ENCODE assay signal across 2 cellular contexts in the genomic region with DNA sequence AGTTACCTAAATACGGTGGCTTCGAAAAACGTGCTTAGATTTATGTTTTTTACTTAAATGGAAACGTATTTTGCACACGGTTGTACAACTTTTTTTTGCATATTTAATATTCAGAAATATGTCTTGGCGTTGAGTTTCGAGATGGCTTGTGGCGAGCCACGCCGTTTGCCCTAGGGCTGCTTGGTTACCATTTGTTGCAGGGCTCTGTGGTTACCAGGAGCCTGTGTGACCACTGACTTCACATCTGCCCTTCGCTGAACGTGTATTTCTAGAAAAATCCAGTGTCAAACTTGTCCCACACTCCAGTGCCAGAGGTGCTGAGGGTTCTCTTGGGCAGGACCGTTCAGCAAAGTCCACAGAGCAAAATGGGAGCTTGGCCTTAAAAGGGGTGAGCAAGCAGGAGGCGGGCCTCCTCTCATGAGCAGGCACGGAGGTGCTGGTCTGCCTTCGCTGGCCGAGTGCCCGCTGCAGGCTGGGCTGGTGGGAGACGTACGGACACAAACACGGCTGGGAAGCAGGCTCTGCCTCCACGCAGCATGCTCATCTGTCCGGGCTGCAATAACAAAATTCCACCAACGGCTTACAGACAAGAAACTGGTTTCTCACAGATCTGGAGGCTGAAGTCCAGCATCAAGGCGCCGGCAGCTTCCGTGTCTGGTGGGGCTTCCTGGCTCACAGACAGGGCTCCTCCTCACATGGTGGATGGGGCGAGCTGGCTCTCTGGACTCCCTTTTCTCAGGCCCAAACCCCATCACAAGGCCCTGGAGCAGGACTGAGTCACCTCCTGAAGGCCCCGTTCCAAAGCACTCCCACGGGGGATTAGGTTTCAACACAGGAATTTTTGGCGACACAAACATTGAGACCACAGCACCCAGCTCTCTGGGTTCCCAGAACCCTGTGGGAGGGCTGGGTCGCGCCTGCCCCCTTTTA.
A peak's percentile ranks its signal among the peaks of the same experiment; 100 is the strongest.
TF ChIP-seq lines count a peak whose summit lies in the region.

No MANE protein-coding gene starts in this region.

TF ChIP-seq in HepG2, 621 proteins besides CTCF, POLR2A, EP300 and RAD21 (continues in another document):
- TF ChIP-seq KLF13 (CRISPR knock-in tag; IDR thresholded peaks at IDR 0.05), result no peak
- TF ChIP-seq ZFP91 (CRISPR knock-in tag; IDR thresholded peaks at IDR 0.05; ENCODE audit: borderline replicate concordance), result peak; percentile 55; the same call in 1 of the 2 replicates
- TF ChIP-seq PHF8 (CRISPR knock-in tag; IDR thresholded peaks at IDR 0.05), result peak; percentile 33; the same call in 1 of the 2 replicates
- peak; percentile 35; the same call in 1 of the 2 replicates for TF ChIP-seq DRAP1 (CRISPR knock-in tag; IDR thresholded peaks at IDR 0.05)
- TF ChIP-seq SRSF1 (optimal IDR thresholded peaks at IDR 0.05; ENCODE audit: low read depth, low read length), result peak; percentile 61
- TF ChIP-seq ZFX (CRISPR knock-in tag; IDR thresholded peaks at IDR 0.05; ENCODE audit: low read depth), result peak; percentile 49; the same call in 1 of the 2 replicates
- TF ChIP-seq ZNF605 (CRISPR knock-in tag; IDR thresholded peaks at IDR 0.05), result 0 out of 2 replicates have a peak, but pooled peaks have one; percentile 39
- no peak for TF ChIP-seq ZNF589 (CRISPR knock-in tag; conservative IDR thresholded peaks at IDR 0.05)
- TF ChIP-seq KAT8 (CRISPR knock-in tag; IDR thresholded peaks at IDR 0.05), result peak; percentile 11; the same call in 1 of the 2 replicates
- 0 out of 2 replicates have a peak, but pooled peaks have one; percentile 38 for TF ChIP-seq NFKB2 (CRISPR knock-in tag; IDR thresholded peaks at IDR 0.05; ENCODE audit: borderline replicate concordance)
- TF ChIP-seq ZFY (CRISPR knock-in tag; IDR thresholded peaks at IDR 0.05), result peak; percentile 46; the same call in 1 of the 2 replicates
- TF ChIP-seq MAX (IDR thresholded peaks at IDR 0.05), result 0 out of 2 replicates have a peak, but pooled peaks have one; percentile 45
- 0 out of 2 replicates have a peak, but pooled peaks have one; percentile 75 for TF ChIP-seq ZNF879 (CRISPR knock-in tag; IDR thresholded peaks at IDR 0.05)
- no peak for TF ChIP-seq NCOA5 (CRISPR knock-in tag; IDR thresholded peaks at IDR 0.05)
- peak; percentile 48 for TF ChIP-seq HNF4A (CRISPR knock-in tag; IDR thresholded peaks at IDR 0.05)
- TF ChIP-seq, protein P1, sequence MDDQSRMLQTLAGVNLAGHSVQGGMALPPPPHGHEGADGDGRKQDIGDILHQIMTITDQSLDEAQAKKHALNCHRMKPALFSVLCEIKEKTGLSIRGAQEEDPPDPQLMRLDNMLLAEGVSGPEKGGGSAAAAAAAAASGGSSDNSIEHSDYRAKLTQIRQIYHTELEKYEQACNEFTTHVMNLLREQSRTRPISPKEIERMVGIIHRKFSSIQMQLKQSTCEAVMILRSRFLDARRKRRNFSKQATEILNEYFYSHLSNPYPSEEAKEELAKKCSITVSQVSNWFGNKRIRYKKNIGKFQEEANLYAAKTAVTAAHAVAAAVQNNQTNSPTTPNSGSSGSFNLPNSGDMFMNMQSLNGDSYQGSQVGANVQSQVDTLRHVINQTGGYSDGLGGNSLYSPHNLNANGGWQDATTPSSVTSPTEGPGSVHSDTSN (CRISPR knock-in tag; IDR thresholded peaks at IDR 0.05; ENCODE audit: borderline replicate concordance), result no peak
- TF ChIP-seq, protein P2, sequence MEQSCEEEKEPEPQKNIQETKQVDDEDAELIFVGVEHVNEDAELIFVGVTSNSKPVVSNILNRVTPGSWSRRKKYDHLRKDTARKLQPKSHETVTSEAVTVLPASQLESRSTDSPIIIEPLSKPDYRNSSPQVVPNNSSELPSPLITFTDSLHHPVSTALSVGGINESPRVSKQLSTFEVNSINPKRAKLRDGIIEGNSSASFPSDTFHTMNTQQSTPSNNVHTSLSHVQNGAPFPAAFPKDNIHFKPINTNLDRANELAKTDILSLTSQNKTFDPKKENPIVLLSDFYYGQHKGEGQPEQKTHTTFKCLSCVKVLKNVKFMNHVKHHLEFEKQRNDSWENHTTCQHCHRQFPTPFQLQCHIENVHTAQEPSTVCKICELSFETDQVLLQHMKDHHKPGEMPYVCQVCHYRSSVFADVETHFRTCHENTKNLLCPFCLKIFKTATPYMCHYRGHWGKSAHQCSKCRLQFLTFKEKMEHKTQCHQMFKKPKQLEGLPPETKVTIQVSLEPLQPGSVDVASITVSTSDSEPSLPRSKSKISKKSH (CRISPR knock-in tag; IDR thresholded peaks at IDR 0.05; ENCODE audit: borderline replicate concordance), result 0 out of 2 replicates have a peak, but pooled peaks have one; percentile 34
- TF ChIP-seq, protein P3, sequence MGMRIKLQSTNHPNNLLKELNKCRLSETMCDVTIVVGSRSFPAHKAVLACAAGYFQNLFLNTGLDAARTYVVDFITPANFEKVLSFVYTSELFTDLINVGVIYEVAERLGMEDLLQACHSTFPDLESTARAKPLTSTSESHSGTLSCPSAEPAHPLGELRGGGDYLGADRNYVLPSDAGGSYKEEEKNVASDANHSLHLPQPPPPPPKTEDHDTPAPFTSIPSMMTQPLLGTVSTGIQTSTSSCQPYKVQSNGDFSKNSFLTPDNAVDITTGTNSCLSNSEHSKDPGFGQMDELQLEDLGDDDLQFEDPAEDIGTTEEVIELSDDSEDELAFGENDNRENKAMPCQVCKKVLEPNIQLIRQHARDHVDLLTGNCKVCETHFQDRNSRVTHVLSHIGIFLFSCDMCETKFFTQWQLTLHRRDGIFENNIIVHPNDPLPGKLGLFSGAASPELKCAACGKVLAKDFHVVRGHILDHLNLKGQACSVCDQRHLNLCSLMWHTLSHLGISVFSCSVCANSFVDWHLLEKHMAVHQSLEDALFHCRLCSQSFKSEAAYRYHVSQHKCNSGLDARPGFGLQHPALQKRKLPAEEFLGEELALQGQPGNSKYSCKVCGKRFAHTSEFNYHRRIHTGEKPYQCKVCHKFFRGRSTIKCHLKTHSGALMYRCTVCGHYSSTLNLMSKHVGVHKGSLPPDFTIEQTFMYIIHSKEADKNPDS (CRISPR knock-in tag; IDR thresholded peaks at IDR 0.05), result no peak
- no peak for TF ChIP-seq ATF5 (CRISPR knock-in tag; IDR thresholded peaks at IDR 0.05; ENCODE audit: low read depth)

TF ChIP-seq in SK-N-SH treated with all-trans-retinoic acid at 6 μM for 48 hours, 23 proteins besides CTCF, POLR2A, EP300 and RAD21:
- no peak for TF ChIP-seq POU6F1 (CRISPR knock-in tag; IDR thresholded peaks at IDR 0.05; ENCODE audit: borderline replicate concordance, low read depth)
- TF ChIP-seq ZFP3 (CRISPR knock-in tag; IDR thresholded peaks at IDR 0.05), result no peak
- TF ChIP-seq GLIS3 (CRISPR knock-in tag; IDR thresholded peaks at IDR 0.05), result no peak
- no peak for TF ChIP-seq CSRNP3 (CRISPR knock-in tag; IDR thresholded peaks at IDR 0.05)
- TF ChIP-seq PPARA (CRISPR knock-in tag; IDR thresholded peaks at IDR 0.05; ENCODE audit: borderline replicate concordance), result no peak
- TF ChIP-seq ARNTL (CRISPR knock-in tag; IDR thresholded peaks at IDR 0.05; ENCODE audit: borderline replicate concordance, low read depth), result no peak
- no peak for TF ChIP-seq ZNF70 (CRISPR knock-in tag; IDR thresholded peaks at IDR 0.05)
- no peak for TF ChIP-seq ISL1 (CRISPR knock-in tag; IDR thresholded peaks at IDR 0.05)
- no peak for TF ChIP-seq ZNF565 (CRISPR knock-in tag; conservative IDR thresholded peaks at IDR 0.05; ENCODE audit: low read depth)
- no peak for TF ChIP-seq CREB5 (CRISPR knock-in tag; IDR thresholded peaks at IDR 0.05; ENCODE audit: low read depth)
- no peak for TF ChIP-seq ZNF8 (CRISPR knock-in tag; IDR thresholded peaks at IDR 0.05)
- no peak for TF ChIP-seq ESRRG (CRISPR knock-in tag; IDR thresholded peaks at IDR 0.05)
- TF ChIP-seq TSHZ2 (CRISPR knock-in tag; IDR thresholded peaks at IDR 0.05), result no peak
- TF ChIP-seq CSDC2 (CRISPR knock-in tag; IDR thresholded peaks at IDR 0.05), result no peak
- TF ChIP-seq OSR1 (CRISPR knock-in tag; IDR thresholded peaks at IDR 0.05), result no peak
- TF ChIP-seq PATZ1 (CRISPR knock-in tag; IDR thresholded peaks at IDR 0.05; ENCODE audit: borderline replicate concordance), result no peak
- no peak for TF ChIP-seq RARB (CRISPR knock-in tag; IDR thresholded peaks at IDR 0.05)
- TF ChIP-seq ZFP30 (CRISPR knock-in tag; IDR thresholded peaks at IDR 0.05), result no peak
- TF ChIP-seq TOX (CRISPR knock-in tag; IDR thresholded peaks at IDR 0.05; ENCODE audit: borderline replicate concordance), result no peak
- TF ChIP-seq ZC3H10 (CRISPR knock-in tag; IDR thresholded peaks at IDR 0.05), result no peak
